ENCODE assay signal across 13 cellular contexts in genomic region chr6:75906871-75907270, GRCh38.
"Had no signal": no experiment of that assay in that cellular context is flagged by ENCODE, and none has a peak within 500 bp of the region (broad histone marks: within the 10 kb centered on the region; RNA-seq: fewer than 3 reads in every experiment).

No MANE protein-coding gene starts in this region.

- H3K9me3 ChIP-seq: sigmoid colon, uterus had no signal

- ATAC-seq: foreskin keratinocyte, left colon, natural killer cell had no signal

- H3K36me3 ChIP-seq: uterus had no signal

- H3K27me3 ChIP-seq: foreskin keratinocyte, sigmoid colon, uterus had no signal

- H3K4me3 ChIP-seq: sigmoid colon, skin epidermis, uterus had no signal

- H3K27ac ChIP-seq: foreskin keratinocyte, sigmoid colon, skin epidermis, uterus had no signal

- FAIRE-seq: colon, endothelial cell of umbilical vein had no signal

- DNase-seq: erythroblast; foreskin keratinocyte; hippocampal formation; left colon; mammary epithelial cell; natural killer cell; sigmoid colon; stimulated activated CD4-positive, alpha-beta T cell treated with anti-CD3 and anti-CD28 coated beads, Interleukin-2, amount 100 ng/mL, for 48 hours; stimulated activated naive CD4-positive, alpha-beta T cell treated with Interleukin-2 at 50 U/mL for 16 hours; uterus had no signal

- H3K4me1 ChIP-seq: foreskin keratinocyte, sigmoid colon, uterus had no signal
